In the genomic region with DNA sequence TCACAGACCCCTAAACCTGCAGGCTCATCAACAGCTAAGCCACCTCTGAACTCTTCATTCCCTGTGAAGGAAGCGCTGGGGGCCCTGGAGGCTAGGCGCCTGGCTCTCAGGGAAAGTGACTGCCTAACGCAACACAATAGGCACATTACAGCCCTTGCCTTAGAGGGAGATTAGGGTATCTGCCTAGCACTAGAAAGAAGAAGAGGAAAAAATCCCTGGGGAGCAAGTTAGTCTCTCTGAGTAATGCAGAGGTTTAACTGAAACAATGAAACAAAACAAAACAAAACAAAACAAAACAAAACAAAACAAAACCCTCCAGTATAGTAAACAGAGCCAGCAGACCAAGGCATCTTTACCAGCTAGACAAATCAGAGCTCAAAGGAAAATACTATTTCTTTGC, we compare ENCODE assay signal across 13 cellular contexts. TPM values are rescaled to one million over a fixed set of nuclear protein-coding genes. Genes with fewer than 3 reads are reported as not detected.
DNase-seq lines count a peak whose midpoint lies in the region; ATAC-seq and TF ChIP-seq lines count a peak whose summit lies in the region.
"Had no signal": no experiment of that assay in that cellular context is flagged by ENCODE, and none has a peak within 500 bp of the region (broad histone marks: within the 10 kb centered on the region; RNA-seq: fewer than 3 reads in every experiment).

No MANE protein-coding gene starts in this region.

- peak overlapping the region; percentile 80 for H3K4me2 ChIP-seq in skeletal muscle satellite cell (ENCODE audit: low read length)

- H3K36me3 ChIP-seq in NT2/D1 (ENCODE audit: insufficient read depth, insufficient read length, low read length), result peaks cover 37% of the 10 kb centered on the region
- H3K36me3 ChIP-seq in skeletal muscle satellite cell (ENCODE audit: insufficient read depth, low read length), result peaks cover 29% of the 10 kb centered on the region

- peak overlapping the region; percentile 53 for H3K27ac Mint-ChIP-seq in activated T-cell treated with anti-CD3 and anti-CD28 coated beads, Interleukin-2, amount 50 U/mL, for 24 hours
- no peak overlapping the region for H3K27ac Mint-ChIP-seq in endothelial cell (ENCODE audit: unreplicated experiment)

- H3K4me1 ChIP-seq in NT2/D1 (ENCODE audit: insufficient read depth, insufficient read length), result peaks cover 2% of the 10 kb centered on the region
- peaks cover 3% of the 10 kb centered on the region for H3K4me1 ChIP-seq in skeletal muscle satellite cell (ENCODE audit: control insufficient read depth, insufficient read depth, low read length)

- H3K9ac ChIP-seq in NT2/D1 (ENCODE audit: insufficient read length, low read depth) (no peak overlapping the region), skeletal muscle satellite cell (ENCODE audit: low read depth, low read length) (peak overlapping the region; percentile 81)
- H3K9ac ChIP-seq: parathyroid adenoma had no signal

- no peak for TF ChIP-seq CTCF in endothelial cell (IDR thresholded peaks at IDR 0.05; ENCODE audit: unreplicated experiment)

- H3K4me1 Mint-ChIP-seq in activated T-cell treated with anti-CD3 and anti-CD28 coated beads, Interleukin-2, amount 50 U/mL, for 24 hours (ENCODE audit: low read depth), result peaks cover 34% of the 10 kb centered on the region
- H3K4me1 Mint-ChIP-seq in endothelial cell (ENCODE audit: unreplicated experiment), result peaks cover 16% of the 10 kb centered on the region

- H3K4me3 Mint-ChIP-seq in activated T-cell treated with anti-CD3 and anti-CD28 coated beads, Interleukin-2, amount 50 U/mL, for 24 hours, result peak overlapping the region; percentile 77
- H3K4me3 Mint-ChIP-seq in endothelial cell (ENCODE audit: unreplicated experiment), result peak overlapping the region; percentile 92

- H3K4me3 ChIP-seq in NT2/D1 (ENCODE audit: insufficient read length, low read depth) (no peak overlapping the region), skeletal muscle satellite cell (ENCODE audit: low read length) (no peak overlapping the region)

- H3K36me3 Mint-ChIP-seq in activated T-cell treated with anti-CD3 and anti-CD28 coated beads, Interleukin-2, amount 50 U/mL, for 24 hours (ENCODE audit: low read depth), result peaks cover 41% of the 10 kb centered on the region
- H3K36me3 Mint-ChIP-seq in endothelial cell (ENCODE audit: low read depth, unreplicated experiment), result peaks cover 21% of the 10 kb centered on the region

- peaks cover 12% of the 10 kb centered on the region for H3K27me3 ChIP-seq in NT2/D1 (ENCODE audit: insufficient read depth, insufficient read length)
- H3K27me3 ChIP-seq in skeletal muscle satellite cell (ENCODE audit: control insufficient read depth, insufficient read depth, low read length), result no peaks in the 10 kb centered on the region

- ATAC-seq in HG03521 (IDR thresholded peaks at IDR 0.05; ENCODE audit: unreplicated experiment) (no peak), HG03354 (IDR thresholded peaks at IDR 0.05; ENCODE audit: poor library complexity, severe bottlenecking, unreplicated experiment) (no peak)

- H3K27me3 Mint-ChIP-seq in activated T-cell treated with anti-CD3 and anti-CD28 coated beads, Interleukin-2, amount 50 U/mL, for 24 hours, result no peaks in the 10 kb centered on the region
- peaks cover 9% of the 10 kb centered on the region for H3K27me3 Mint-ChIP-seq in endothelial cell (ENCODE audit: unreplicated experiment)

- H3K9me3 Mint-ChIP-seq in activated T-cell treated with anti-CD3 and anti-CD28 coated beads, Interleukin-2, amount 50 U/mL, for 24 hours, result no peaks in the 10 kb centered on the region
- H3K9me3 Mint-ChIP-seq in endothelial cell (ENCODE audit: unreplicated experiment), result no peaks in the 10 kb centered on the region

- no peak for DNase-seq in activated T-cell treated with anti-CD3 and anti-CD28 coated beads, Interleukin-2, amount 50 U/mL, for 24 hours
- no peak for DNase-seq in activated T-cell treated with anti-CD3 and anti-CD28 coated beads, Interleukin-2, amount 50 U/mL, for 48 hours
- peak; percentile 27 for DNase-seq in NT2/D1 (ENCODE audit: low read depth, low spot score)
- DNase-seq in endothelial cell (ENCODE audit: low spot score), result no peak
- no peak for DNase-seq in NCI-H2029 (lab: John Stamatoyannopoulos, UW)
- DNase-seq: GF-D8; NCI-H2029 treated with DMSO at 0.1 percent for 48 hours; stimulated activated CD4-positive, alpha-beta T cell treated with anti-CD3 and anti-CD28 coated beads, Interleukin-4, amount 100 ng/mL, for 1 hour; substantia nigra had no signal

- no peaks in the 10 kb centered on the region for H3K9me3 ChIP-seq in NT2/D1 (ENCODE audit: insufficient read depth, low read length)
- H3K9me3 ChIP-seq in skeletal muscle satellite cell (replicated peaks; ENCODE audit: low read length), result no peaks in the 10 kb centered on the region

RNA-seq across cellular contexts. Expression of a gene that starts 2.6 kb away (rescaled TPM):
- 13.9 TPM for total RNA-seq in endothelial cell (ENCODE audit: unreplicated experiment)
- 7.9 and 8.4 TPM in 2 replicates for total RNA-seq in skeletal muscle satellite cell (2012; rRNA removed)

RNA-seq across cellular contexts. Expression of a gene that starts 39.4 kb away (rescaled TPM):
- 23.8 TPM for total RNA-seq in endothelial cell (ENCODE audit: unreplicated experiment)
- 17.5 and 20.3 TPM in 2 replicates for total RNA-seq in skeletal muscle satellite cell (2012; rRNA removed)
